ENCODE assay signal across 24 cellular contexts in genomic region chr16:35725949-35726348, GRCh38.
DNase-seq lines count a peak whose midpoint lies in the region; ATAC-seq, FAIRE-seq and TF ChIP-seq lines count a peak whose summit lies in the region.
"Had no signal": no experiment of that assay in that cellular context is flagged by ENCODE, and none has a peak within 500 bp of the region (broad histone marks: within the 10 kb centered on the region; RNA-seq: fewer than 3 reads in every experiment).

No MANE protein-coding gene starts in this region.

- DNase-seq in Right ventricle myocardium inferior (ENCODE audit: missing footprints) = no peak
- no peak for DNase-seq in left ventricle myocardium inferior
- peak; percentile 64 for DNase-seq in esophagus muscularis mucosa (ENCODE audit: extremely low spot score)
- no peak for DNase-seq in left ventricle myocardium superior
- peak; percentile 3 for DNase-seq in pons (ENCODE audit: low spot score)
- DNase-seq in small intestine = no peak
- DNase-seq: AML-193; BE2C; Calu3; CD4-positive, alpha-beta T cell; COR-L47; DMS53; DMS79 treated with DMSO at 0.1 percent for 48 hours; GF-D8; GM23248; H7; HCEC 1CT had no signal

- H3K36me3 ChIP-seq in left ventricle myocardium inferior (no peaks in the 10 kb centered on the region), esophagus muscularis mucosa (no peaks in the 10 kb centered on the region), small intestine (ENCODE audit: control insufficient read depth in 2 of 2, insufficient read depth in 2 of 2, low read length in 2 of 2) (no peaks in the 10 kb centered on the region)
- H3K36me3 ChIP-seq: BE2C; BLaER1 treated with 17β-estradiol and CSF1 and Interleukin-3, amounts not matched to agents 10 nM and 100 nM had no signal

- peaks cover 25% of the 10 kb centered on the region for H3K9me3 ChIP-seq in left ventricle myocardium inferior (replicated peaks)
- peaks cover 0 to 63% (median 17%) of the 10 kb centered on the region in 4 donors for H3K9me3 ChIP-seq in esophagus muscularis mucosa
- H3K9me3 ChIP-seq in small intestine (ENCODE audit: control insufficient read depth, low read depth) = no peaks in the 10 kb centered on the region
- H3K9me3 ChIP-seq: BE2C had no signal

- TF ChIP-seq EP300 in esophagus muscularis mucosa (IDR thresholded peaks at IDR 0.05) = no peak

- H3K27ac ChIP-seq in left ventricle myocardium inferior (replicated peaks) = no peak overlapping the region
- H3K27ac ChIP-seq in esophagus muscularis mucosa (replicated peaks in 1 of 4) = no peak overlapping the region
- H3K27ac ChIP-seq in small intestine (ENCODE audit: low read depth in 1 of 2, low read length in 1 of 2) = no peak overlapping the region
- H3K27ac ChIP-seq: 22Rv1; BLaER1 treated with 17β-estradiol and CSF1 and Interleukin-3, amounts not matched to agents 10 nM and 100 nM; GM23248 had no signal

- no peaks in the 10 kb centered on the region for H3K27me3 ChIP-seq in left ventricle myocardium inferior (ENCODE audit: low read depth)
- no peaks in the 10 kb centered on the region for H3K27me3 ChIP-seq in esophagus muscularis mucosa
- no peaks in the 10 kb centered on the region for H3K27me3 ChIP-seq in small intestine (ENCODE audit: control insufficient read depth in 2 of 2, insufficient read depth in 2 of 2, low read length in 2 of 2)
- H3K27me3 ChIP-seq: BE2C; BLaER1 treated with 17β-estradiol and CSF1 and Interleukin-3, amounts not matched to agents 10 nM and 100 nM had no signal

- WGBS in esophagus muscularis mucosa = 68% methylated on average over 6 of the region's 6 CpGs
- WGBS in small intestine, 3 donors = 68 to 76% (median 68%) methylated on average over 6 of the region's 6 CpGs

- ATAC-seq in Right ventricle myocardium inferior = peak; percentile 66
- peak; percentile 94 for ATAC-seq in left ventricle myocardium superior
- ATAC-seq in GM18505 (IDR thresholded peaks at IDR 0.05; ENCODE audit: unreplicated experiment) = no peak
- ATAC-seq in HG03354 (IDR thresholded peaks at IDR 0.05; ENCODE audit: poor library complexity, severe bottlenecking, unreplicated experiment) = no peak

- intact Hi-C loops in Right ventricle myocardium inferior (cut with DNase I) = no loop called here
- intact Hi-C loops in left ventricle myocardium inferior (cut with micrococcal nuclease) = no loop called here
- intact Hi-C loops in esophagus muscularis mucosa (cut with DNase I) = no loop called here
- intact Hi-C loops in left ventricle myocardium superior (cut with micrococcal nuclease) = no loop called here

- no peak for FAIRE-seq in small intestine (lab: Jason Lieb, UNC)
- FAIRE-seq: A204.1, GM12891, H1 had no signal

- H3K4me3 ChIP-seq in left ventricle myocardium inferior (no peak overlapping the region), esophagus muscularis mucosa (no peak overlapping the region), small intestine (ENCODE audit: low read depth in 1 of 2, low read length in 2 of 2) (no peak overlapping the region)
- H3K4me3 ChIP-seq: BLaER1 treated with 17β-estradiol and CSF1 and Interleukin-3, amounts not matched to agents 10 nM and 100 nM; GM23248 had no signal

- TF ChIP-seq CTCF in left ventricle myocardium inferior (IDR thresholded peaks at IDR 0.05; ENCODE audit: borderline replicate concordance) (no peak), esophagus muscularis mucosa (IDR thresholded peaks at IDR 0.05) (no peak)

- TF ChIP-seq POLR2A in esophagus muscularis mucosa (IDR thresholded peaks at IDR 0.05; ENCODE audit: low read depth) = no peak
- TF ChIP-seq POLR2A in GM18505 (IDR thresholded peaks at IDR 0.05; ENCODE audit: borderline replicate concordance, extremely low read depth, insufficient read depth, insufficient read length) = no peak

- H3K4me1 ChIP-seq in left ventricle myocardium inferior (peaks cover 31% of the 10 kb centered on the region), esophagus muscularis mucosa (no peaks in the 10 kb centered on the region), small intestine (ENCODE audit: control insufficient read depth in 2 of 2, insufficient read depth in 1 of 2, low read depth in 1 of 2, low read length in 1 of 2) (no peaks in the 10 kb centered on the region)
- H3K4me1 ChIP-seq: BE2C; BLaER1 treated with 17β-estradiol and CSF1 and Interleukin-3, amounts not matched to agents 10 nM and 100 nM had no signal

Comparison
In these comparisons a context has a peak if more than half of its experiments do, and no peak if none do; other contexts are left out.
1. ATAC-seq: peak in Right ventricle myocardium inferior (single experiment) and left ventricle myocardium superior (single experiment); none in GM18505 (single experiment) and HG03354 (single experiment).
2. DNase-seq: peak in esophagus muscularis mucosa (single experiment) and pons (single experiment); none in Right ventricle myocardium inferior (single experiment), left ventricle myocardium inferior (single experiment), left ventricle myocardium superior (single experiment) and small intestine (single experiment).